8 cellular contexts compared by ENCODE assay signal in genomic region chr1:155272466-155273133, GRCh38. TPM values are rescaled to one million over a fixed set of nuclear protein-coding genes. Genes with fewer than 3 reads are reported as not detected.
DNase-seq lines count a peak whose midpoint lies in the region; ATAC-seq and TF ChIP-seq lines count a peak whose summit lies in the region.

No MANE protein-coding gene starts in this region.

- TF ChIP-seq POLR2A in sigmoid colon (IDR thresholded peaks at IDR 0.05), result no peak

- H3K27me3 Mint-ChIP-seq in activated T-helper 17 cell treated with anti-CD3 and anti-CD28 coated beads, Interleukin-2, amount 50 U/mL, for 72 hours, result no peaks in the 10 kb centered on the region

- H3K27ac Mint-ChIP-seq in activated T-helper 17 cell treated with anti-CD3 and anti-CD28 coated beads, Interleukin-2, amount 50 U/mL, for 72 hours, result peak overlapping the region; percentile 88

- WGBS in sigmoid colon, 2 donors, result 8 to 14% methylated on average over 15 of the region's 15 CpGs

- intact Hi-C loops in left cardiac atrium (cut with DNase I), result loop anchor here in 1 of 2 donors (2.0 kb wide), 1 partner anchor 36 kb away; the partner anchor contains the start of gene FDPS
- intact Hi-C loops in sigmoid colon (cut with DNase I), result loop anchor here (2.0 kb wide), 1 partner anchor 22 kb away; no protein-coding TSS in a partner anchor

- peak overlapping the region; percentile 95 to 97 (median 96) for H3K27ac ChIP-seq in sigmoid colon

- no peak for TF ChIP-seq EP300 in sigmoid colon (IDR thresholded peaks at IDR 0.05)

- peak; percentile 21 for DNase-seq in Ammon's horn (ENCODE audit: low spot score)
- DNase-seq in left cardiac atrium, result no peak
- DNase-seq in sigmoid colon, result no peak
- DNase-seq in NCI-H128 (lab: John Stamatoyannopoulos, UW; ENCODE audit: unreplicated experiment), result no peak
- no peak for DNase-seq in NCI-H1436 treated with DMSO at 0.1 percent for 48 hours (lab: John Stamatoyannopoulos, UW)
- DNase-seq in ecto neural progenitor cell (ENCODE audit: low spot score), result no peak

- no peaks in the 10 kb centered on the region for H3K27me3 ChIP-seq in sigmoid colon

- peak; percentile 4 for ATAC-seq in HG02970 (IDR thresholded peaks at IDR 0.05; ENCODE audit: low FRiP score, unreplicated experiment)
- no peak for ATAC-seq in activated T-helper 17 cell treated with anti-CD3 and anti-CD28 coated beads, Interleukin-2, amount 50 U/mL, for 72 hours (replicated peaks)
- ATAC-seq in left cardiac atrium, result peak; percentile 2 to 30

- peaks cover 61% of the 10 kb centered on the region for H3K36me3 Mint-ChIP-seq in activated T-helper 17 cell treated with anti-CD3 and anti-CD28 coated beads, Interleukin-2, amount 50 U/mL, for 72 hours (ENCODE audit: low read depth)

- H3K9me3 Mint-ChIP-seq in activated T-helper 17 cell treated with anti-CD3 and anti-CD28 coated beads, Interleukin-2, amount 50 U/mL, for 72 hours, result no peaks in the 10 kb centered on the region

- peaks cover 20% of the 10 kb centered on the region for H3K4me1 Mint-ChIP-seq in activated T-helper 17 cell treated with anti-CD3 and anti-CD28 coated beads, Interleukin-2, amount 50 U/mL, for 72 hours

- peak overlapping the region; percentile 75 to 90 (median 80) for H3K4me3 ChIP-seq in sigmoid colon

- no peak for TF ChIP-seq CTCF in sigmoid colon (IDR thresholded peaks at IDR 0.05)

- H3K4me3 Mint-ChIP-seq in activated T-helper 17 cell treated with anti-CD3 and anti-CD28 coated beads, Interleukin-2, amount 50 U/mL, for 72 hours, result peak overlapping the region; percentile 91

- H3K9me3 ChIP-seq in sigmoid colon, result no peaks in the 10 kb centered on the region

- peaks cover 0 to 34% (median 23%) of the 10 kb centered on the region in 4 donors for H3K4me1 ChIP-seq in sigmoid colon

- H3K36me3 ChIP-seq in sigmoid colon, result peaks cover 26 to 35% (median 31%) of the 10 kb centered on the region in 4 donors

RNA-seq across cellular contexts. Expression of gene CLK2, which starts 0.7 kb away (rescaled TPM):
- 100 to 1,000 TPM in 1 of 2 donors, 10 to 100 TPM in 1; 87.7 to 131 TPM for total RNA-seq in activated T-helper 17 cell treated with anti-CD3 and anti-CD28 coated beads, Interleukin-2, amount 50 U/mL, for 72 hours
- total RNA-seq in left cardiac atrium (10 to 100 TPM; 19.7 to 23.8 TPM), sigmoid colon (10 to 100 TPM; 21.4 to 33.2 (median 25.3) TPM)
- 10 to 100 TPM in 2 of 3 donors, 1 to 10 TPM in 1; 7.2 to 45.9 (median 14.4) TPM for polyA plus RNA-seq in sigmoid colon

RNA-seq across cellular contexts. Expression of gene HCN3, which starts 4.7 kb away (rescaled TPM):
- total RNA-seq in activated T-helper 17 cell treated with anti-CD3 and anti-CD28 coated beads, Interleukin-2, amount 50 U/mL, for 72 hours, result 1 to 10 TPM; 4.1 to 6.0 TPM
- total RNA-seq in left cardiac atrium (1 to 10 TPM in 1 of 2 donors, under 1 TPM in 1; 0.76 to 1.6 TPM), sigmoid colon (1 to 10 TPM; 1.2 to 5.5 (median 2.3) TPM)
- polyA plus RNA-seq in sigmoid colon, result 1 to 10 TPM in 2 of 3 donors, under 1 TPM in 1; 0.69 to 8.6 (median 1.2) TPM

RNA-seq across cellular contexts. Expression of gene SCAMP3, which starts 10.4 kb away (rescaled TPM):
- total RNA-seq in activated T-helper 17 cell treated with anti-CD3 and anti-CD28 coated beads, Interleukin-2, amount 50 U/mL, for 72 hours, result 100 to 1,000 TPM in 1 of 2 donors, 10 to 100 TPM in 1; 84.0 to 123 TPM
- 10 to 100 TPM; 53.6 to 66.4 TPM for total RNA-seq in left cardiac atrium
- total RNA-seq in sigmoid colon, result 10 to 100 TPM; 25.1 to 45.3 (median 36.5) TPM
- polyA plus RNA-seq in sigmoid colon, result 10 to 100 TPM; 11.6 to 56.4 (median 22.8) TPM

RNA-seq across cellular contexts. Expression of gene ENTREP3, which starts 17.3 kb away (rescaled TPM):
- total RNA-seq in activated T-helper 17 cell treated with anti-CD3 and anti-CD28 coated beads, Interleukin-2, amount 50 U/mL, for 72 hours, result 10 to 100 TPM; 20.7 to 32.1 TPM
- total RNA-seq in left cardiac atrium, result 10 to 100 TPM; 16.1 to 18.7 TPM
- 10 to 100 TPM; 11.8 to 44.0 (median 16.0) TPM for total RNA-seq in sigmoid colon
- polyA plus RNA-seq in sigmoid colon, result 10 to 100 TPM in 1 of 3 donors, 1 to 10 TPM in 2; 5.4 to 17.6 (median 6.5) TPM

RNA-seq across cellular contexts. Expression of gene PKLR, which starts 28.6 kb away (rescaled TPM):
- not detected for total RNA-seq in activated T-helper 17 cell treated with anti-CD3 and anti-CD28 coated beads, Interleukin-2, amount 50 U/mL, for 72 hours
- total RNA-seq in left cardiac atrium, result not detected
- not detected for total RNA-seq in sigmoid colon
- under 1 TPM; under 0.01 to 0.69 (median 0.38) TPM for polyA plus RNA-seq in sigmoid colon
